10 cellular contexts compared by ENCODE assay signal in the genomic region with DNA sequence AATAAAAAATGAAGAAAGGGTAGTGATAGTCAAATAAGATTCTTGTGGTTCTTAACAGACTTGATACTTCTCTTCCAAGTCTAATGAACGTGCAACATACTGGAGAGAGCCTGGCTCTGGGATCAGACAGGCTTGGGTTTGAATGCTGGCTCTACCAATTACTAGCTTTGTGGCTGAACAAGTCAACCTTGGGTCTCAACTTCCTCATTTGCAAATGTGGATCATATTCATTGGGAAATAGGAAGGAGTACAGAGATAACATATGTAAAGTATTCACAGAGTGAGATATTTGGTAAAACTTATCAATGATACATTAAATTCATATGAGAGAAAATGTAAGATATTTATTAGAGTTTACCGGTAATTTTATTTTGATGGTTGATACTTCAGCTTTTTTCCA. TPM values are rescaled to one million over a fixed set of nuclear protein-coding genes. Genes with fewer than 3 reads are reported as not detected.
DNase-seq lines count a peak whose midpoint lies in the region; ATAC-seq, FAIRE-seq and TF ChIP-seq lines count a peak whose summit lies in the region.
"Had no signal": no experiment of that assay in that cellular context is flagged by ENCODE, and none has a peak within 500 bp of the region (broad histone marks: within the 10 kb centered on the region; RNA-seq: fewer than 3 reads in every experiment).

No MANE protein-coding gene starts in this region.

- peak overlapping the region; percentile 97 for H3K4me2 ChIP-seq in KMS-11

- no peak overlapping the region for H3K27ac ChIP-seq in CD4-positive, CD25-positive, alpha-beta regulatory T cell (ENCODE audit: insufficient read depth, low read length, poor library complexity, severe bottlenecking)
- H3K27ac ChIP-seq in KMS-11 (peak overlapping the region; percentile 77), dorsolateral prefrontal cortex (no peak overlapping the region)

- H3K27me3 Mint-ChIP-seq in CD4-positive, CD25-positive, alpha-beta regulatory T cell, result no peaks in the 10 kb centered on the region
- peaks cover 7% of the 10 kb centered on the region for H3K27me3 Mint-ChIP-seq in mesothelial cell of epicardium (ENCODE audit: low read depth)

- peaks cover 40% of the 10 kb centered on the region for H3K4me1 ChIP-seq in CD4-positive, CD25-positive, alpha-beta regulatory T cell (ENCODE audit: control insufficient read depth, insufficient read depth, low read length, poor library complexity, severe bottlenecking)
- peaks cover 61% of the 10 kb centered on the region for H3K4me1 ChIP-seq in KMS-11 (ENCODE audit: low read depth, poor library complexity, severe bottlenecking)

- TF ChIP-seq CTCF in KMS-11 (conservative IDR thresholded peaks at IDR 0.05; ENCODE audit: low read depth, low read length) (no peak), mesothelial cell of epicardium (IDR thresholded peaks at IDR 0.05; ENCODE audit: unreplicated experiment) (no peak), dorsolateral prefrontal cortex (IDR thresholded peaks at IDR 0.05 in 54 of 56, conservative IDR thresholded peaks at IDR 0.05 in 2 of 56; ENCODE audit: low read depth in 1 of 56, partially characterized antibody in 56 of 56) (no peak)

- H3K9ac ChIP-seq in KMS-11, result peak overlapping the region; percentile 94

- H3K27me3 ChIP-seq in CD4-positive, CD25-positive, alpha-beta regulatory T cell (ENCODE audit: control insufficient read depth, insufficient read depth, low read length), result no peaks in the 10 kb centered on the region
- H3K27me3 ChIP-seq in KMS-11 (ENCODE audit: insufficient read depth, low read depth) (no peaks in the 10 kb centered on the region), dorsolateral prefrontal cortex (no peaks in the 10 kb centered on the region)

- H3K4me3 ChIP-seq in CD4-positive, CD25-positive, alpha-beta regulatory T cell (ENCODE audit: low read depth, low read length), result peak overlapping the region; percentile 99
- H3K4me3 ChIP-seq in KMS-11 (IDR thresholded peaks at IDR 0.05; ENCODE audit: insufficient read depth, low read depth, low read length) (no peak overlapping the region), dorsolateral prefrontal cortex (peak overlapping the region in 12 of 59 donors; percentile 7 to 99 (median 89))

- FAIRE-seq in TTC549 (lab: Jason Lieb, UNC) (peak; percentile 71), frontal cortex (lab: Jason Lieb, UNC) (no peak)

- H3K4me1 Mint-ChIP-seq in CD4-positive, CD25-positive, alpha-beta regulatory T cell, result peaks cover 29 to 72% (median 53%) of the 10 kb centered on the region in 4 donors
- H3K4me1 Mint-ChIP-seq in mesothelial cell of epicardium, result peaks cover 25% of the 10 kb centered on the region

- no peak for ATAC-seq in CD4-positive, CD25-positive, alpha-beta regulatory T cell (ENCODE audit: low read depth in 2 of 2)
- ATAC-seq in HG02571 (IDR thresholded peaks at IDR 0.05; ENCODE audit: unreplicated experiment), result no peak

- peak overlapping the region; percentile 94 to 96 (median 95) for H3K4me3 Mint-ChIP-seq in CD4-positive, CD25-positive, alpha-beta regulatory T cell
- H3K4me3 Mint-ChIP-seq in mesothelial cell of epicardium, result peak overlapping the region; percentile 23

- no peaks in the 10 kb centered on the region for H3K36me3 ChIP-seq in CD4-positive, CD25-positive, alpha-beta regulatory T cell (ENCODE audit: control insufficient read depth, insufficient read depth, low read length)
- H3K36me3 ChIP-seq in KMS-11 (ENCODE audit: insufficient read depth), result peaks cover 19% of the 10 kb centered on the region; the same call in 1 of the 2 replicates
- H3K36me3 ChIP-seq: thoracic aorta had no signal

- peaks cover 69% of the 10 kb centered on the region for H3K79me2 ChIP-seq in KMS-11 (ENCODE audit: insufficient read depth, low read depth)

- no peaks in the 10 kb centered on the region for H4K20me1 ChIP-seq in KMS-11 (ENCODE audit: insufficient read depth)

- no peaks in the 10 kb centered on the region for H3K9me3 ChIP-seq in CD4-positive, CD25-positive, alpha-beta regulatory T cell (ENCODE audit: control insufficient read depth in 2 of 2, low read length in 2 of 2)
- H3K9me3 ChIP-seq: thoracic aorta had no signal

- DNase-seq in CD4-positive, CD25-positive, alpha-beta regulatory T cell, result no peak
- no peak for DNase-seq in mesothelial cell of epicardium (ENCODE audit: low spot score in 2 of 2, unreplicated experiment in 2 of 2)
- DNase-seq in frontal cortex (ENCODE audit: low spot score in 2 of 2), result no peak
- no peak for DNase-seq in dorsolateral prefrontal cortex
- no peak for DNase-seq in NCI-H2029 (lab: John Stamatoyannopoulos, UW)
- DNase-seq: EL had no signal

- intact Hi-C loops in dorsolateral prefrontal cortex (cut with DNase I), result loop anchor here (10.0 kb wide), 1 partner anchor 1622 kb away; a partner anchor contains a TSS

- H3K9me3 Mint-ChIP-seq in CD4-positive, CD25-positive, alpha-beta regulatory T cell, result no peaks in the 10 kb centered on the region
- no peaks in the 10 kb centered on the region for H3K9me3 Mint-ChIP-seq in mesothelial cell of epicardium

- peak overlapping the region; percentile 66 to 97 (median 95) for H3K27ac Mint-ChIP-seq in CD4-positive, CD25-positive, alpha-beta regulatory T cell
- no peak overlapping the region for H3K27ac Mint-ChIP-seq in mesothelial cell of epicardium

- peaks cover 3% of the 10 kb centered on the region for H3K36me3 Mint-ChIP-seq in CD4-positive, CD25-positive, alpha-beta regulatory T cell
- H3K36me3 Mint-ChIP-seq in mesothelial cell of epicardium, result no peaks in the 10 kb centered on the region

- H2AFZ ChIP-seq in KMS-11 (ENCODE audit: low read depth), result no peak overlapping the region

RNA-seq across cellular contexts. Expression of a gene that starts 2.0 kb away (rescaled TPM):
- 38.5 TPM for total RNA-seq in CD4-positive, CD25-positive, alpha-beta regulatory T cell
- polyA plus RNA-seq in CD4-positive, CD25-positive, alpha-beta regulatory T cell, result 10 to 100 TPM; 11.0 to 17.6 (median 15.6) TPM
- total RNA-seq in mesothelial cell of epicardium (25.4 to 32.4 TPM (median 26.7 TPM) in 3 replicates), frontal cortex (93.3 TPM), dorsolateral prefrontal cortex (10 to 100 TPM; 24.0 to 54.0 (median 35.6) TPM)
